Comparison of ENCODE assay signal across 8 cellular contexts in the genomic region with DNA sequence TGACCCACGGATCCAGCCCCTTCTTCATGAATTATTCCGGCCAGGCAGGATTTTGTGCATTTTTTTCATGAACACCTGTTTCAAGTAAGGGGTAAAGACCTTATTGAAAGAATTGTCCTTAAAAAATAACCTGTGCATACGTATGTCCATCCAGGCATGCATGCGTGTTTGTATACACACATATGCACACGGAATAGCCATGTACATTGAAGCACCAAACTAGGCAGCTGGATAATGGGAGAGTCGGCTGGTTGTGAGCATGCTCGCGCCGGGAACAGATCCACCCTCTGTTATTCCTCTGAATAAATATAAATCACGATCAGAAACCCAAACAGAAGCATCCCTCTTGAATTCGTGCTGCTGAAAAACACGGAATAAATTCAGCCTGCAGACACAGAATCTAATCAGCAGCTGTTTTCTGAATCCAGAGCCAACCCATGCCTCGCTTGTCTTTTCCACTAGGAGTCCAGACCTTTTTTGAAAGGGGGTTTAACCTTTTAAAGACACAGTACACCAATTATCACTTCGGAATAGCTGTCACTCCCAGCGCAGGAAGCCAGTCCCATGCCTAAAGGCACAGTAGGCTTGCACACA. TPM values are rescaled to one million over a fixed set of nuclear protein-coding genes. Genes with fewer than 3 reads are reported as not detected.
DNase-seq lines count a peak whose midpoint lies in the region; ATAC-seq lines count a peak whose summit lies in the region.

HIVEP3 (minus strand) TSS at position 473 of the 594 bp plus-strand sequence.

- peak within 1 kb of the TSS; percentile 1 for H3K27ac ChIP-seq in right cardiac atrium (ENCODE audit: low read length)

- ATAC-seq in right cardiac atrium (peak; percentile 31 to 41), HG03457 (IDR thresholded peaks at IDR 0.05; ENCODE audit: unreplicated experiment) (no peak), GM19395 (IDR thresholded peaks at IDR 0.05; ENCODE audit: unreplicated experiment) (no peak)
- ATAC-seq in activated CD4-positive, CD25-positive, alpha-beta regulatory T cell treated with anti-CD3 and anti-CD28 coated beads, Interleukin-2, amount 50 U/mL, for 24 hours, result no peak

- H3K9ac ChIP-seq in ES-I3 (ENCODE audit: low read depth, low read length) (peak within 1 kb of the TSS; percentile 85), adipocyte (ENCODE audit: low read length) (peak within 1 kb of the TSS; percentile 82)

- H3K4me3 ChIP-seq in adipocyte (ENCODE audit: low read length) (peak within 1 kb of the TSS; percentile 89), right cardiac atrium (ENCODE audit: low read length) (peak within 1 kb of the TSS; percentile 52)

- H3K27me3 ChIP-seq in adipocyte (replicated peaks; ENCODE audit: control insufficient read depth, insufficient read depth, low read length) (no peaks in the 10 kb centered on the region), right cardiac atrium (ENCODE audit: control insufficient read depth, insufficient read depth) (no peaks in the 10 kb centered on the region)

- peaks cover 24% of the 10 kb centered on the region; the same call in 1 of the 2 replicates for H3K4me1 ChIP-seq in ES-I3 (ENCODE audit: insufficient read depth, low read length)
- peaks cover 29% of the 10 kb centered on the region for H3K4me1 ChIP-seq in adipocyte (ENCODE audit: control insufficient read depth, insufficient read depth, low read length)
- peaks cover 8% of the 10 kb centered on the region for H3K4me1 ChIP-seq in right cardiac atrium (ENCODE audit: control insufficient read depth, insufficient read depth, low read length)

- DNase-seq in NCI-H2107 (lab: John Stamatoyannopoulos, UW) (peak; percentile 44), adipocyte (ENCODE audit: low read depth) (peak; percentile 61), right cardiac atrium (peak in 1 of 3 donors; percentile 50), putamen (ENCODE audit: low spot score) (peak; percentile 51)

- intact Hi-C loops in right cardiac atrium (cut with DNase I), result loop anchor here in 1 of 4 donors (10.0 kb wide), 1 partner anchor 84 kb away; no protein-coding TSS in a partner anchor

- H3K36me3 ChIP-seq in ES-I3 (ENCODE audit: insufficient read depth, low read length) (no peaks in the 10 kb centered on the region), adipocyte (ENCODE audit: control insufficient read depth, insufficient read depth, low read length, severe bottlenecking) (no peaks in the 10 kb centered on the region)

- 11% methylated on average over 15 of the region's 15 CpGs for WGBS in right cardiac atrium

- H3K9me3 ChIP-seq in ES-I3 (ENCODE audit: control insufficient read depth, insufficient read depth, low read length), result peaks cover 3% of the 10 kb centered on the region; the same call in 1 of the 2 replicates
- no peaks in the 10 kb centered on the region for H3K9me3 ChIP-seq in adipocyte (ENCODE audit: control insufficient read depth, low read length)
- H3K9me3 ChIP-seq in right cardiac atrium (ENCODE audit: control insufficient read depth, low read length), result no peaks in the 10 kb centered on the region

RNA-seq across cellular contexts. Expression of gene HIVEP3, which starts in this region (rescaled TPM):
- total RNA-seq in right cardiac atrium, result 1 to 10 TPM; 6.3 to 7.9 (median 7.4) TPM
- 6.5 TPM for polyA plus RNA-seq in right cardiac atrium

Comparison
In these comparisons a context has a peak if more than half of its experiments do, and no peak if none do; other contexts are left out.
1. ATAC-seq: peak in right cardiac atrium (2 of 2); none in HG03457 (single experiment), GM19395 (single experiment) and activated CD4-positive, CD25-positive, alpha-beta regulatory T cell treated with anti-CD3 and anti-CD28 coated beads, Interleukin-2, amount 50 U/mL, for 24 hours (0 of 2).